In the genomic region with DNA sequence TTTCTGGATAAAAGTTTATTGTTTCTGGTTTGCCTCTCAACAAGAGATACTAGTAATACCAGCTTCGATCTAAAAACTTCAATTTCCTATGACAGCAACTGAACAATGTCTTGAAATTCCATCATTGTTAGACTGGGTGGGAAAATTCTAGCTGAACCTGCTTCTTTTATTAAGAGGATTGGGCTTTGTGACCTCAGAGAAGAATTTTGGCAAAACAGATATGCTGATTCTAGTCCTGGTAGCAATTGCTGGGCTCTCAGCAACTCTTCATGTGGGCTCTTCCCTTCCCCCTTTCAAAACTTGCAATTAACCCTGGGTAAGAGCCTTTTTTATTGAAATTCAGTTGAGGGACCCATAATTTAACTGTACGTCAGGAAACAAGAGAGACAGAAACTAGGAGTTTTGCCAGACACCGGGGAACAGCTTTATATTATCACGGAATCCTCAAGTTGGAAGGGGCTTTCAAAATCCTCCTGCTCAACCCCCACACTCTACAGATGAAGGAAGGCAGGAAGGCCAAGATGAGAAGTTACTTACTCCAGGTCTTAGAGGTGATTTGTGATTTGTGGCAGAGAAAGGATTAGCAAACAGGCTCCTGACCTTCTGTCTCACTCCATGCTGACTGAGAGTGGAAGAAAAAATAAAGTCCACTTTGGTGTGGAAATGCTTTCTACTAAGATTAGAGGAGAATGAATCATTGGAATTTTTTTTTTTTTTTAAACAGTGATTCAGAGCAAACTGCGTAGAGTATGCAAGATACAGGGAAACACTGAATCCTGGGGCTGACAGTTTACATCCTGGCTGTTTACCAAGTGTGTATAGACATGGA, we compare ENCODE assay signal across 8 cellular contexts.
DNase-seq lines count a peak whose midpoint lies in the region; ATAC-seq and TF ChIP-seq lines count a peak whose summit lies in the region.

No MANE protein-coding gene starts in this region.

- H3K4me3 ChIP-seq in OCI-LY1 (ENCODE audit: low read depth, low read length, poor library complexity, severe bottlenecking): no peak overlapping the region
- no peak overlapping the region for H3K4me3 ChIP-seq in psoas muscle

- H3K27me3 ChIP-seq in OCI-LY1 (ENCODE audit: insufficient read depth, low read length): no peaks in the 10 kb centered on the region
- H3K27me3 ChIP-seq in psoas muscle (ENCODE audit: insufficient read depth in 3 of 3, low read length in 2 of 3): no peaks in the 10 kb centered on the region

- CTCF ChIA-PET in GM10248 (lab: Yijun Ruan, JAX): interaction anchor here (0.9 to 6.8 kb wide), 8 partner anchors 9 to 28 kb away, joined by 3 to 34 read pairs (median 4); no protein-coding TSS in a partner anchor

- H3K27ac ChIP-seq in OCI-LY1 (ENCODE audit: low read depth, low read length, poor library complexity, severe bottlenecking) (peak overlapping the region; percentile 79), psoas muscle (no peak overlapping the region)

- no peak overlapping the region for H3K4me2 ChIP-seq in OCI-LY1 (ENCODE audit: low read length)

- H3K9me3 ChIP-seq in OCI-LY1 (ENCODE audit: low read length) (no peaks in the 10 kb centered on the region), psoas muscle (no peaks in the 10 kb centered on the region)

- H3K4me1 ChIP-seq in OCI-LY1 (ENCODE audit: insufficient read depth, low read length, severe bottlenecking) (peaks cover 55% of the 10 kb centered on the region), psoas muscle (peaks cover 8% of the 10 kb centered on the region)

- intact Hi-C loops in psoas muscle (cut with DNase I): no loop called here

- no peaks in the 10 kb centered on the region for H3F3A ChIP-seq in OCI-LY1 (ENCODE audit: insufficient read depth, low read length)

- H2AFZ ChIP-seq in OCI-LY1 (ENCODE audit: low read length): no peak overlapping the region

- no peak overlapping the region for H3K9ac ChIP-seq in OCI-LY1 (ENCODE audit: low read length)

- TF ChIP-seq CTCF in OCI-LY1 (IDR thresholded peaks at IDR 0.05; ENCODE audit: low read length) (no peak), psoas muscle (IDR thresholded peaks at IDR 0.05) (no peak), GM10248 (IDR thresholded peaks at IDR 0.05; ENCODE audit: control extremely low read depth, extremely low read depth, low read depth, missing control alignments) (no peak)

- H3K36me3 ChIP-seq in OCI-LY1 (ENCODE audit: insufficient read depth, low read length) (no peaks in the 10 kb centered on the region), psoas muscle (ENCODE audit: insufficient read depth in 1 of 2, low read depth in 1 of 2) (no peaks in the 10 kb centered on the region)

- H4K20me1 ChIP-seq in OCI-LY1 (ENCODE audit: insufficient read depth, low read length): no peaks in the 10 kb centered on the region

- no peaks in the 10 kb centered on the region for H3K79me2 ChIP-seq in OCI-LY1 (ENCODE audit: insufficient read depth, low read length)

- WGBS in psoas muscle, 3 donors: 34 to 44% (median 42%) methylated on average over 5 of the region's 5 CpGs

- POLR2A ChIA-PET in GM10248 (lab: Yijun Ruan, JAX): no interaction called here

- no peaks in the 10 kb centered on the region for H3K9me2 ChIP-seq in OCI-LY1 (ENCODE audit: low read depth, low read length)

- DNase-seq in ELF-1 (ENCODE audit: low read depth, low spot score) (peak; percentile 65), psoas muscle (no peak), GM10248 (ENCODE audit: extremely low spot score) (no peak), epidermal melanocyte (ENCODE audit: insufficient read length, low spot score) (no peak)

- ATAC-seq in esophagus mucosa (peak; percentile 69), psoas muscle (peak in 3 of 4 donors; percentile 22 to 48 (median 46)), HG02970 (IDR thresholded peaks at IDR 0.05; ENCODE audit: low FRiP score, unreplicated experiment) (no peak), HG02885 (IDR thresholded peaks at IDR 0.05; ENCODE audit: poor library complexity, unreplicated experiment) (no peak)

Comparison
In these comparisons a context has a peak if more than half of its experiments do, and no peak if none do; other contexts are left out.
1. ATAC-seq: peak in esophagus mucosa (single experiment) and psoas muscle (3 of 4); none in HG02970 (single experiment) and HG02885 (single experiment).